Comparison of ENCODE assay signal across 8 cellular contexts in genomic region chr3:50611464-50612233, GRCh38. TPM values are rescaled to one million over a fixed set of nuclear protein-coding genes. Genes with fewer than 3 reads are reported as not detected.
A peak's percentile ranks its signal among the peaks of the same experiment; 100 is the strongest.
DNase-seq lines count a peak whose midpoint lies in the region; ATAC-seq and TF ChIP-seq lines count a peak whose summit lies in the region.

A gene with protein sequence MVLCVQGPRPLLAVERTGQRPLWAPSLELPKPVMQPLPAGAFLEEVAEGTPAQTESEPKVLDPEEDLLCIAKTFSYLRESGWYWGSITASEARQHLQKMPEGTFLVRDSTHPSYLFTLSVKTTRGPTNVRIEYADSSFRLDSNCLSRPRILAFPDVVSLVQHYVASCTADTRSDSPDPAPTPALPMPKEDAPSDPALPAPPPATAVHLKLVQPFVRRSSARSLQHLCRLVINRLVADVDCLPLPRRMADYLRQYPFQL (minus strand): TSS chr3:50611774. CDS start chr3:50611650, 124 bp downstream.

- POLR2A ChIA-PET in activated CD4-positive, alpha-beta T cell treated with anti-CD3 and anti-CD28 coated beads for 36 hours (lab: Charles Lee) = interaction anchor here (0.6 to 13.7 kb wide), 10 partner anchors 9 to 923 kb away, joined by 3 to 267 read pairs (median 4); partner anchors contain the start of genes C3orf18, CYB561D2, HEMK1 and MST1

- no peaks in the 10 kb centered on the region for H3K9me3 ChIP-seq in BE2C

- H3K4me3 ChIP-seq in BE2C (ENCODE audit: low read depth, low read length) = peak within 1 kb of the TSS; percentile 49

- H3K27ac ChIP-seq in cingulate gyrus (ENCODE audit: low read depth, low read length) = peak within 1 kb of the TSS; percentile 10

- peaks cover 39% of the 10 kb centered on the region for H3K4me1 Mint-ChIP-seq in activated CD4-positive, alpha-beta T cell treated with anti-CD3 and anti-CD28 coated beads for 36 hours

- H3K27ac Mint-ChIP-seq in activated CD4-positive, alpha-beta T cell treated with anti-CD3 and anti-CD28 coated beads for 36 hours = peak within 1 kb of the TSS; percentile 100

- CTCF ChIA-PET in activated CD4-positive, alpha-beta T cell treated with anti-CD3 and anti-CD28 coated beads for 36 hours (lab: Charles Lee) = interaction anchor here (0.6 to 25.3 kb wide), 10 partner anchors 10 to 1358 kb away, joined by 3 to 647 read pairs (median 5); partner anchors contain the start of genes C3orf18 and HEMK1

- H3K27me3 Mint-ChIP-seq in activated CD4-positive, alpha-beta T cell treated with anti-CD3 and anti-CD28 coated beads for 36 hours = no peaks in the 10 kb centered on the region

- intact Hi-C loops in activated CD4-positive, alpha-beta T cell treated with anti-CD3 and anti-CD28 coated beads for 36 hours (cut with DNase I, micrococcal nuclease) = loop anchor here (1.0 to 10.0 kb wide), 15 partner anchors 9 to 1663 kb away; partner anchors contain the start of genes CYB561D2 (in 2 of the 2), NPRL2 (in 2 of the 2), GNAI2 (in 1 of the 2) and HEMK1 (in 1 of the 2)
- intact Hi-C loops in left colon (cut with DNase I, micrococcal nuclease) = loop anchor here in 1 of 2 donors (5.0 kb wide), 1 partner anchor 39 kb away; no protein-coding TSS in a partner anchor

- no peaks in the 10 kb centered on the region for H3K36me3 ChIP-seq in BE2C

- no peaks in the 10 kb centered on the region for H3K27me3 ChIP-seq in BE2C

- ATAC-seq in GM19023 (IDR thresholded peaks at IDR 0.05; ENCODE audit: unreplicated experiment) = peak; percentile 79
- ATAC-seq in HG03196 (IDR thresholded peaks at IDR 0.05; ENCODE audit: unreplicated experiment) = peak; percentile 48
- ATAC-seq in activated CD4-positive, alpha-beta T cell treated with anti-CD3 and anti-CD28 coated beads for 36 hours = peak; percentile 68
- peak; percentile 75 for ATAC-seq in left colon

- TF ChIP-seq CTCF in BE2C (IDR thresholded peaks at IDR 0.05; ENCODE audit: low read depth, low read length) = peak; percentile 27

- H3K9me3 Mint-ChIP-seq in activated CD4-positive, alpha-beta T cell treated with anti-CD3 and anti-CD28 coated beads for 36 hours (ENCODE audit: low read depth) = no peaks in the 10 kb centered on the region

- H3K4me1 ChIP-seq in BE2C = peaks cover 6% of the 10 kb centered on the region; the same call in 1 of the 2 replicates

- H3K36me3 Mint-ChIP-seq in activated CD4-positive, alpha-beta T cell treated with anti-CD3 and anti-CD28 coated beads for 36 hours (ENCODE audit: low read depth) = peaks cover 94% of the 10 kb centered on the region

- H3K4me3 Mint-ChIP-seq in activated CD4-positive, alpha-beta T cell treated with anti-CD3 and anti-CD28 coated beads for 36 hours = peak within 1 kb of the TSS; percentile 96

- peak; percentile 92 for DNase-seq in BE2C
- peak; percentile 87 for DNase-seq in NCI-H510A (lab: John Stamatoyannopoulos, UW)
- peak; percentile 99 for DNase-seq in activated CD4-positive, alpha-beta T cell treated with anti-CD3 and anti-CD28 coated beads for 36 hours
- DNase-seq in left colon = peak; percentile 98
- DNase-seq in stimulated activated CD4-positive, alpha-beta T cell treated with anti-CD3 and anti-CD28 coated beads, Interleukin-1b, Interleukin-23, amount 100 ng/mL, for 48 hours = peak; percentile 99

RNA-seq across cellular contexts. Expression of the gene that starts here (rescaled TPM):
- polyA plus RNA-seq in BE2C (2012; ENCODE audit: insufficient read depth, insufficient read length, low read depth) = 11.1 TPM
- 100 to 1,000 TPM; 265 to 269 TPM for total RNA-seq in activated CD4-positive, alpha-beta T cell treated with anti-CD3 and anti-CD28 coated beads for 36 hours
- 10 to 100 TPM; 14.4 to 19.9 TPM for total RNA-seq in left colon

Comparison
In these comparisons a context has a peak if more than half of its experiments do, and no peak if none do; other contexts are left out.
1. Peak in every context shown above with its lines: DNase-seq, ATAC-seq, H3K4me3 ChIP-seq and H3K27ac ChIP-seq.
2. RNA of the gene that starts here (total RNA-seq): 265 to 269 TPM in activated CD4-positive, alpha-beta T cell treated with anti-CD3 and anti-CD28 coated beads for 36 hours; 14.4 to 19.9 TPM in left colon; every median in the first group is over 10 times any median in the second.